ENCODE assay signal across 1 cellular context in the genomic region with DNA sequence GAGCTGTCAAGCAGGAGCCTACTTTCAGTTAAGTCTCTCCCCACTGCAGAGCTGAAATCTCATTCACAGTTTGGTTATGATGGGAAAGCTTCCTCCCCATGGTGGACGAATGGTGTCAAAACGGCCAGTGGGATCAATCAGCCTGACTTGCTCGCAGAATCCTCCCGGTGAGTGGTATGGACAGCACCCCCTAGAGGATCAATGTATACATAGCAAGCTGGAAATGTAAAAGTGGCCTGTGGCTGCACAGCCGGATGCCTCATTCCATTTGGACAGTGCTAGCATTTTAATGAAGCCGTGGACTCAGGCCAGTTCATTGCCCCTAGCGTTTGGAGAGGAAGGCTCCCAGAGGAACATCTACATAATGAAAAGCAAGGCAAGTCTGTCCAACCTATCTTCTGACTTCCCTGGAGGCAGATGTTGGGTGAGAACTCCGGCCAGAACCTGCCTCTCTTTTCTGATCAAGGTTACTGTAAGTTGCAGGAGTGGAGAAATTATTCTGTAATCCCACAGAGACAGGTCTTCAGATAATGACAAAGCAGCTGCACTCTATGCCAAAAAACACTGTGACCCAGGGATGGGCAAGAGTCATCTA.
TF ChIP-seq lines count a peak whose summit lies in the region.

No MANE protein-coding gene starts in this region.

TF ChIP-seq in liver, 16 proteins besides CTCF, POLR2A, EP300 and RAD21 (continued from another document):
- TF ChIP-seq, protein P1, sequence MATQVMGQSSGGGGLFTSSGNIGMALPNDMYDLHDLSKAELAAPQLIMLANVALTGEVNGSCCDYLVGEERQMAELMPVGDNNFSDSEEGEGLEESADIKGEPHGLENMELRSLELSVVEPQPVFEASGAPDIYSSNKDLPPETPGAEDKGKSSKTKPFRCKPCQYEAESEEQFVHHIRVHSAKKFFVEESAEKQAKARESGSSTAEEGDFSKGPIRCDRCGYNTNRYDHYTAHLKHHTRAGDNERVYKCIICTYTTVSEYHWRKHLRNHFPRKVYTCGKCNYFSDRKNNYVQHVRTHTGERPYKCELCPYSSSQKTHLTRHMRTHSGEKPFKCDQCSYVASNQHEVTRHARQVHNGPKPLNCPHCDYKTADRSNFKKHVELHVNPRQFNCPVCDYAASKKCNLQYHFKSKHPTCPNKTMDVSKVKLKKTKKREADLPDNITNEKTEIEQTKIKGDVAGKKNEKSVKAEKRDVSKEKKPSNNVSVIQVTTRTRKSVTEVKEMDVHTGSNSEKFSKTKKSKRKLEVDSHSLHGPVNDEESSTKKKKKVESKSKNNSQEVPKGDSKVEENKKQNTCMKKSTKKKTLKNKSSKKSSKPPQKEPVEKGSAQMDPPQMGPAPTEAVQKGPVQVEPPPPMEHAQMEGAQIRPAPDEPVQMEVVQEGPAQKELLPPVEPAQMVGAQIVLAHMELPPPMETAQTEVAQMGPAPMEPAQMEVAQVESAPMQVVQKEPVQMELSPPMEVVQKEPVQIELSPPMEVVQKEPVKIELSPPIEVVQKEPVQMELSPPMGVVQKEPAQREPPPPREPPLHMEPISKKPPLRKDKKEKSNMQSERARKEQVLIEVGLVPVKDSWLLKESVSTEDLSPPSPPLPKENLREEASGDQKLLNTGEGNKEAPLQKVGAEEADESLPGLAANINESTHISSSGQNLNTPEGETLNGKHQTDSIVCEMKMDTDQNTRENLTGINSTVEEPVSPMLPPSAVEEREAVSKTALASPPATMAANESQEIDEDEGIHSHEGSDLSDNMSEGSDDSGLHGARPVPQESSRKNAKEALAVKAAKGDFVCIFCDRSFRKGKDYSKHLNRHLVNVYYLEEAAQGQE (IDR thresholded peaks at IDR 0.05) = no peak
- TF ChIP-seq FOXA2 (IDR thresholded peaks at IDR 0.05) (no peak), RXRA (IDR thresholded peaks at IDR 0.05) (no peak), TAF1 (conservative IDR thresholded peaks at IDR 0.05) (no peak), HNF4A (conservative IDR thresholded peaks at IDR 0.05) (no peak)
- TF ChIP-seq, protein P2, sequence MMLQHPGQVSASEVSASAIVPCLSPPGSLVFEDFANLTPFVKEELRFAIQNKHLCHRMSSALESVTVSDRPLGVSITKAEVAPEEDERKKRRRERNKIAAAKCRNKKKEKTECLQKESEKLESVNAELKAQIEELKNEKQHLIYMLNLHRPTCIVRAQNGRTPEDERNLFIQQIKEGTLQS (IDR thresholded peaks at IDR 0.05) = no peak
